In the genomic region with DNA sequence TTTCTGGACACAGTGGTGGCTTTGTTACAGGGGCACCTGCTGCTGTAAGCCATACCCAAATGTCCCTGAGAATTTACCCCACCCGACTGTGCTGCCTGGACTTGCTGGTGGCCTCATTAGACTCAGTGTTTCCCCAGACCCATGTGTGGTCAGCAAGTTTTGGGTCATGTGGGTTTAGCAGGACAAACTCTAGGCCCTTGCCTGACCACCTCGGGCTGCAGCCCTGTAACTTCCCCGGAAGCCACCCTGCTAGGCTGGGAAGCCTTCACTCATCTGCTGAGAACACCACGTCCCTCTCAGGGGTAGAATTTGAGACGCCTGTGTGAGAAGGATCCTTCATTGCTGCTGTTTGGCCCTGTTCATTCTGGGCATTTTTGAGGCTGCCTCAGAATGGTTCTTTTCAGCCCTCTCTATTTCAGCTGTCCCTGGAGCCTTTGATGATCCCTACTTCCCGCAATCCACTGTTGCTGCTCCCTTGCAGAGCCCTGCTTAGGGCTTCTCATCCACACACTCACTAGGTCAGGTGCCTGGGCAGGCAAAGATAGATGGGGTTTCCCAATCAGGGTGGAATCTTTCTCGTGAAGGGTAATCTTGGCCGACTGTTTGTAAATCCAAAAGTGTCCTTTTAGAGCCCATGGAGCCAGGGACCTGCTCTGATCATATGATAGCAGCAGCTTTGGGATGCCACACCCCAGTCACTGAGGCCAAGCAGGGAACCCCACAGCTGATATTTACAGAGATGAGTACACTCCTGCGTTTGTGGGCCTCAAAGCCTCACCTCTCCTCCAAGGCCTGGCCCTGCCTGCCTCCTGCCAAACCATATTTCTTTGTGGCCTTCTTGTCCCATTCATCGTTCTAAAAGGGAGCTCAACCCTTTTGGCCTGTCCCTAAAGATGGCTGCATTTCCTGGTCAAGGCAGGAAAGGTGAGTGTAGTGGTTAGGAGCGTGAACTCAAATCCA, we compare ENCODE assay signal across 1 cellular context.
TF ChIP-seq lines count a peak whose summit lies in the region.

No MANE protein-coding gene starts in this region.

TF ChIP-seq in HEK293T, 16 proteins besides CTCF, POLR2A, EP300 and RAD21:
- TF ChIP-seq FOXA1 (IDR thresholded peaks at IDR 0.05) (no peak), TARDBP (IDR thresholded peaks at IDR 0.05) (no peak), HDGF (IDR thresholded peaks at IDR 0.05; ENCODE audit: borderline replicate concordance) (no peak), L3MBTL2 (conservative IDR thresholded peaks at IDR 0.05) (no peak)
TF ChIP-seq in HEK293T: peak in this region for 0.
